Comparison of ENCODE assay signal across 11 cellular contexts in genomic region chr12:31119531-31120211, GRCh38. TPM values are rescaled to one million over a fixed set of nuclear protein-coding genes. Genes with fewer than 3 reads are reported as not detected.
DNase-seq lines count a peak whose midpoint lies in the region; ATAC-seq and TF ChIP-seq lines count a peak whose summit lies in the region.
"Had no signal": no experiment of that assay in that cellular context is flagged by ENCODE, and none has a peak within 500 bp of the region (broad histone marks: within the 10 kb centered on the region; RNA-seq: fewer than 3 reads in every experiment).

No MANE protein-coding gene starts in this region.

- TF ChIP-seq POLR2A in breast epithelium (IDR thresholded peaks at IDR 0.05) (no peak), suprapubic skin (IDR thresholded peaks at IDR 0.05) (no peak), thyroid gland (IDR thresholded peaks at IDR 0.05) (no peak)

- H3K4me3 Mint-ChIP-seq in MCF 10A (ENCODE audit: unreplicated experiment), result no peak overlapping the region
- H3K4me3 Mint-ChIP-seq in activated naive CD8-positive, alpha-beta T cell, result peak overlapping the region; percentile 20
- H3K4me3 Mint-ChIP-seq in memory B cell, result peak overlapping the region; percentile 77

- TF ChIP-seq CTCF in breast epithelium (IDR thresholded peaks at IDR 0.05) (no peak), MCF 10A (IDR thresholded peaks at IDR 0.05; ENCODE audit: unreplicated experiment) (no peak), suprapubic skin (IDR thresholded peaks at IDR 0.05) (no peak), thyroid gland (IDR thresholded peaks at IDR 0.05) (no peak)

- BruUV-seq in MCF 10A (replicated peaks; lab: Mats Ljungman, UMichigan), result no TSS peak

- POLR2A ChIA-PET in MCF 10A (lab: Yijun Ruan, JAX), result no interaction called here

- H3K9me3 ChIP-seq in breast epithelium (no peaks in the 10 kb centered on the region), suprapubic skin (no peaks in the 10 kb centered on the region), thyroid gland (no peaks in the 10 kb centered on the region)

- H3K36me3 Mint-ChIP-seq in MCF 10A (ENCODE audit: insufficient read depth, unreplicated experiment) (no peaks in the 10 kb centered on the region), memory B cell (no peaks in the 10 kb centered on the region)
- no peaks in the 10 kb centered on the region for H3K36me3 Mint-ChIP-seq in activated naive CD8-positive, alpha-beta T cell

- WGBS in suprapubic skin, result no CpG with 5 or more reads among the region's 38 CpGs
- 58% methylated on average over 2 of the region's 38 CpGs; no CpG with 5 or more reads in 1 of the 2 donors for WGBS in thyroid gland, 2 donors

- no peaks in the 10 kb centered on the region for H3K4me1 Mint-ChIP-seq in MCF 10A (ENCODE audit: insufficient read depth, unreplicated experiment)
- H3K4me1 Mint-ChIP-seq in activated naive CD8-positive, alpha-beta T cell (ENCODE audit: low read depth), result peaks cover 8% of the 10 kb centered on the region
- peaks cover 9% of the 10 kb centered on the region for H3K4me1 Mint-ChIP-seq in memory B cell

- no peaks in the 10 kb centered on the region for H3K4me1 ChIP-seq in breast epithelium
- H3K4me1 ChIP-seq in suprapubic skin, result peaks cover 30% of the 10 kb centered on the region
- peaks cover 16 to 20% of the 10 kb centered on the region in 2 donors for H3K4me1 ChIP-seq in thyroid gland

- H3K36me3 ChIP-seq in breast epithelium, result no peaks in the 10 kb centered on the region
- H3K36me3 ChIP-seq in suprapubic skin, result no peaks in the 10 kb centered on the region
- H3K36me3 ChIP-seq in thyroid gland, result no peaks in the 10 kb centered on the region

- H3K27me3 Mint-ChIP-seq in MCF 10A (ENCODE audit: insufficient read depth, unreplicated experiment) (no peaks in the 10 kb centered on the region), memory B cell (peaks cover 1% of the 10 kb centered on the region)
- H3K27me3 Mint-ChIP-seq in activated naive CD8-positive, alpha-beta T cell, result peaks cover 4% of the 10 kb centered on the region

- no peak for DNase-seq in breast epithelium (ENCODE audit: low spot score in 2 of 2)
- no peak for DNase-seq in MCF 10A (ENCODE audit: unreplicated experiment)
- peak; percentile 9 to 30 for DNase-seq in memory B cell (ENCODE audit: low spot score in 2 of 2)
- no peak for DNase-seq in suprapubic skin (ENCODE audit: low spot score in 2 of 2)
- DNase-seq in thyroid gland, result no peak
- no peak for DNase-seq in stimulated activated CD8-positive, alpha-beta memory T cell treated with anti-CD3 and anti-CD28 coated beads, Interleukin-4, amount 100 ng/mL, for 48 hours
- DNase-seq: activated CD4-positive, alpha-beta T cell treated with anti-CD3 and anti-CD28 coated beads, Interleukin-2, amount 10 ng/mL, durations not matched to agents 24 days and 14 days; AML-193; NCI-H446 had no signal

- H3K9me3 Mint-ChIP-seq in MCF 10A (ENCODE audit: unreplicated experiment), result no peaks in the 10 kb centered on the region
- no peaks in the 10 kb centered on the region for H3K9me3 Mint-ChIP-seq in activated naive CD8-positive, alpha-beta T cell (ENCODE audit: low read depth)
- H3K9me3 Mint-ChIP-seq in memory B cell, result no peaks in the 10 kb centered on the region
- H3K9me3 Mint-ChIP-seq: activated CD4-positive, alpha-beta T cell treated with anti-CD3 and anti-CD28 coated beads, Interleukin-2, amount 10 ng/mL, durations not matched to agents 24 days and 14 days had no signal

- H3K27ac Mint-ChIP-seq in MCF 10A (ENCODE audit: low read depth, unreplicated experiment) (no peak overlapping the region), memory B cell (no peak overlapping the region)
- no peak overlapping the region for H3K27ac Mint-ChIP-seq in activated naive CD8-positive, alpha-beta T cell
- H3K27ac Mint-ChIP-seq: activated CD4-positive, alpha-beta T cell treated with anti-CD3 and anti-CD28 coated beads, Interleukin-2, amount 10 ng/mL, durations not matched to agents 24 days and 14 days had no signal

- peaks cover 0 to 12% of the 10 kb centered on the region in 2 donors for H3K27me3 ChIP-seq in breast epithelium
- H3K27me3 ChIP-seq in suprapubic skin, result peaks cover 32% of the 10 kb centered on the region
- no peaks in the 10 kb centered on the region for H3K27me3 ChIP-seq in thyroid gland

- ATAC-seq in memory B cell (ENCODE audit: low read depth) (peak; percentile 33), HG03378 (IDR thresholded peaks at IDR 0.05; ENCODE audit: unreplicated experiment) (no peak)

- intact Hi-C loops in breast epithelium (cut with DNase I; ENCODE audit: low total_unique reads) (loop anchor here (5.0 kb wide), 1 partner anchor 272 kb away; no protein-coding TSS in a partner anchor), MCF 10A (cut with micrococcal nuclease) (loop anchor here (5.0 kb wide), 1 partner anchor 118 kb away; no protein-coding TSS in a partner anchor), thyroid gland (cut with DNase I) (no loop called here)

- CTCF ChIA-PET in MCF 10A (lab: Yijun Ruan, JAX), result no interaction called here

- TF ChIP-seq EP300 in suprapubic skin (IDR thresholded peaks at IDR 0.05), result no peak

- H3K27ac ChIP-seq in breast epithelium (no peak overlapping the region), suprapubic skin (no peak overlapping the region), thyroid gland (no peak overlapping the region)

- H3K4me3 ChIP-seq in breast epithelium (peak overlapping the region in 2 of 3 donors; percentile 50 to 72), suprapubic skin (peak overlapping the region; percentile 43), thyroid gland (replicated peaks in 1 of 3) (peak overlapping the region in 1 of 3 donors; percentile 18)

RNA-seq across cellular contexts. Expression of gene DDX11, which starts 46.0 kb away (rescaled TPM):
- total RNA-seq in breast epithelium, result 10 to 100 TPM; 16.8 to 26.5 (median 18.2) TPM
- 47.8 and 48.7 TPM in 2 replicates for total RNA-seq in MCF 10A (2022)
- 10 to 100 TPM; 13.0 to 81.6 (median 46.0) TPM for total RNA-seq in suprapubic skin
- total RNA-seq in thyroid gland, result 10 to 100 TPM in 3 of 4 donors, 1 to 10 TPM in 1; 9.6 to 33.9 (median 24.8) TPM

Comparison
In these comparisons a context has a peak if more than half of its experiments do, and no peak if none do; other contexts are left out.
1. DNase-seq: peak in memory B cell (2 of 2); none in breast epithelium (0 of 2), MCF 10A (single experiment), suprapubic skin (0 of 2), thyroid gland (0 of 2) and stimulated activated CD8-positive, alpha-beta memory T cell treated with anti-CD3 and anti-CD28 coated beads, Interleukin-4, amount 100 ng/mL, for 48 hours (single experiment).